9 cellular contexts compared by ENCODE assay signal in the genomic region with DNA sequence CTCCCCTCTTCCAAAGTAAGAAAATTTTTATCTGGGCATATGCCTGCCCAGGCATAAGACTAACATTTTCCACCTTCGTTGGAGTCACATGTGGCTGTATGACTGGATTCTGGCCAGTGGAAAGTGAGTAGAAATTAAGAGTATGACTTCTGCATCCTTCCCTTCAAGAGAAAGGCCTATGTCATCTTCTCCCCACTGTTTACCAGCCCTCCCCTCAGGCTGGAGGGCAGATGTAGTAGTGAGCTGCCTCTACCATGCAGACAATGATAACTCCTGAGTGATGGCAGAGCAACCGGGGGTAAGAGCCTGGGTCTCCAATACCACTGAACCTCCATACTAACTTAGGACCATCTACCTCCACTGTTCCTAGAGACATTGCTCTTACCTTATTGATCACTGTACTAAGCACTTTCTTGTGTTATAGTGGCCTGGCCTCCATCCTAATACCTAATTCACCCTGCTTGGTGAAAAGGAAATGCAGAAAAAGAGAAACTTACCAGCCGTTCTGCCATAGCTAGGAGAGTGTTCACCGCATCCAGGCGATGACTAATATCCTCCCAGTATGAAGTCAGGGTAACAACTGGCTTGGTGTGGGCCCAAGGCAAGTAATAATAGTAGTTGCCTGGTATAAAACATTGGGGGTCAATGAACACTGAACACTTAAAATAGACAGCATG.
DNase-seq lines count a peak whose midpoint lies in the region; ATAC-seq, FAIRE-seq and TF ChIP-seq lines count a peak whose summit lies in the region.
"Had no signal": no experiment of that assay in that cellular context is flagged by ENCODE, and none has a peak within 500 bp of the region (broad histone marks: within the 10 kb centered on the region; RNA-seq: fewer than 3 reads in every experiment).

No MANE protein-coding gene starts in this region.

- peaks cover 4% of the 10 kb centered on the region for H3K9me3 Mint-ChIP-seq in activated CD4-positive, alpha-beta T cell treated with anti-CD3 and anti-CD28 coated beads, Interleukin-2, amount 10 ng/mL, durations not matched to agents 24 days and 14 days

- peaks cover 35% of the 10 kb centered on the region for H3K4me1 Mint-ChIP-seq in activated CD4-positive, alpha-beta T cell treated with anti-CD3 and anti-CD28 coated beads, Interleukin-2, amount 10 ng/mL, durations not matched to agents 24 days and 14 days

- no peak for ATAC-seq in HG03439 (IDR thresholded peaks at IDR 0.05; ENCODE audit: unreplicated experiment)

- peak overlapping the region; percentile 52 for H3K4me3 Mint-ChIP-seq in activated CD4-positive, alpha-beta T cell treated with anti-CD3 and anti-CD28 coated beads, Interleukin-2, amount 10 ng/mL, durations not matched to agents 24 days and 14 days

- intact Hi-C loops in activated CD4-positive, alpha-beta T cell treated with anti-CD3 and anti-CD28 coated beads, Interleukin-2, amount 10 ng/mL, durations not matched to agents 24 days and 14 days (cut with micrococcal nuclease), result loop anchor here (1.0 kb wide), 2 partner anchors 8 to 34 kb away; no protein-coding TSS in a partner anchor

- TF ChIP-seq CTCF in epithelial cell of esophagus (IDR thresholded peaks at IDR 0.05; ENCODE audit: insufficient read depth, low read depth, low read length, missing control alignments) (no peak), GM10266 (IDR thresholded peaks at IDR 0.05; ENCODE audit: control insufficient read depth, insufficient read depth, low read depth, missing control alignments) (no peak)

- peak overlapping the region; percentile 97 for H3K27ac Mint-ChIP-seq in activated CD4-positive, alpha-beta T cell treated with anti-CD3 and anti-CD28 coated beads, Interleukin-2, amount 10 ng/mL, durations not matched to agents 24 days and 14 days

- DNase-seq in H54 (ENCODE audit: insufficient read length, low spot score) (peak; percentile 54), epithelial cell of esophagus (ENCODE audit: low read depth) (peak; percentile 75), COLO668 (lab: John Stamatoyannopoulos, UW; ENCODE audit: unreplicated experiment) (no peak), GM10266 (ENCODE audit: extremely low spot score) (no peak), activated gamma-delta T cell treated with Interleukin-2 at 50 U/mL for 16 hours (no peak)
- DNase-seq in activated CD4-positive, alpha-beta T cell treated with anti-CD3 and anti-CD28 coated beads, Interleukin-2, amount 10 ng/mL, durations not matched to agents 24 days and 14 days, result peak; percentile 81
- peak; percentile 15 to 46 for DNase-seq in stimulated activated CD4-positive, alpha-beta T cell treated with anti-CD3 and anti-CD28 coated beads, Interleukin-4, amount 100 ng/mL, for 48 hours (ENCODE audit: low read depth in 2 of 2)

- TF ChIP-seq POLR2A in H54 (IDR thresholded peaks at IDR 0.05; ENCODE audit: low read depth, low read length), result no peak

- H3K36me3 Mint-ChIP-seq in activated CD4-positive, alpha-beta T cell treated with anti-CD3 and anti-CD28 coated beads, Interleukin-2, amount 10 ng/mL, durations not matched to agents 24 days and 14 days (ENCODE audit: low read depth), result peaks cover 6% of the 10 kb centered on the region

- no peaks in the 10 kb centered on the region for H3K27me3 Mint-ChIP-seq in activated CD4-positive, alpha-beta T cell treated with anti-CD3 and anti-CD28 coated beads, Interleukin-2, amount 10 ng/mL, durations not matched to agents 24 days and 14 days

- H3K4me3 ChIP-seq in epithelial cell of esophagus (ENCODE audit: low read length), result no peak overlapping the region
- H3K4me3 ChIP-seq: SK-N-MC had no signal

- FAIRE-seq in H54 (lab: Jason Lieb, UNC), result peak; percentile 93

Comparison
In these comparisons a context has a peak if more than half of its experiments do, and no peak if none do; other contexts are left out.
1. DNase-seq: peak in H54 (single experiment), activated CD4-positive, alpha-beta T cell treated with anti-CD3 and anti-CD28 coated beads, Interleukin-2, amount 10 ng/mL, durations not matched to agents 24 days and 14 days (single experiment), epithelial cell of esophagus (single experiment) and stimulated activated CD4-positive, alpha-beta T cell treated with anti-CD3 and anti-CD28 coated beads, Interleukin-4, amount 100 ng/mL, for 48 hours (2 of 2); none in COLO668 (single experiment), GM10266 (single experiment) and activated gamma-delta T cell treated with Interleukin-2 at 50 U/mL for 16 hours (single experiment).